In the genomic region with DNA sequence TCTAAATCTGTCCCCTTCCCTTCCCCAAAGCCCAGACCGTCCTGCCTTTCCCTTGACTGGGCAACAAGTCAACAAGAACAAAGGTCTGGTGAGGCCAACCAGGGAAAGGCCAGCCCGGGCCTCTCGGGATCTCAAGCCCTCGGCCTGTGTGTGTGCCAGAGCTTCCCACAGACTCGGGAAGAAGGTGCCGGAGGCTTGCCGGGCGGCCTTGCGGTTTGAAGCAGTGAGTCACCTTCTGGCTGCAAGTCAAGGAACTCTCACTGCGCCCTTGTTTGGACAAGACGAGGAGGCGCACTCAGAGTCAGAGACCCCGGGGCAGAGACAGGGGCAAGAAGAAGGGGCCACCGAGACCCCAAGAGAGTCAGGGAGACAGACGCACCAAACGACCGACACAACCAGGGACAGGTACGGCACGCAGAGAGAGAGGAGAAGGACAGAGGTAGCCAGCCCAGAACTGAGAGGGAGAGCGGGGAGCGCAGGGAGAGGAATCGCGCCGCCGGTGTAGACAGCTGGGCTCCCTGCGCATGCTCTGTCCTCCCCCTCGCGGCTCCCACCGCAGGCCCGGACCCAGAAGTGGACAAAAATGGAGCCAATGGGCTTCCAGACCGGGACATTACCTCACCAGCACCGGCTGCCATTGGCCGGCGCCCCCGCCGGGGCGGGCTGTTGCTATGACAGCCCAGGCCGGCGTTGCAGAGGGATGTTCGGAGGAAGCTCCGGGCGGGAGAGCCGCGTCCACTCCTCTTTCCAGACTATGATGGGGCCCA, we compare ENCODE assay signal across 1 cellular context.
TF ChIP-seq lines count a peak whose summit lies in the region.

No MANE protein-coding gene starts in this region.

TF ChIP-seq in HEK293, 187 proteins besides CTCF, POLR2A, EP300 and RAD21 (continued from another document and continues in another):
- TF ChIP-seq, protein P1, sequence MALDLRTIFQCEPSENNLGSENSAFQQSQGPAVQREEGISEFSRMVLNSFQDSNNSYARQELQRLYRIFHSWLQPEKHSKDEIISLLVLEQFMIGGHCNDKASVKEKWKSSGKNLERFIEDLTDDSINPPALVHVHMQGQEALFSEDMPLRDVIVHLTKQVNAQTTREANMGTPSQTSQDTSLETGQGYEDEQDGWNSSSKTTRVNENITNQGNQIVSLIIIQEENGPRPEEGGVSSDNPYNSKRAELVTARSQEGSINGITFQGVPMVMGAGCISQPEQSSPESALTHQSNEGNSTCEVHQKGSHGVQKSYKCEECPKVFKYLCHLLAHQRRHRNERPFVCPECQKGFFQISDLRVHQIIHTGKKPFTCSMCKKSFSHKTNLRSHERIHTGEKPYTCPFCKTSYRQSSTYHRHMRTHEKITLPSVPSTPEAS (tag by site-specific recombination; IDR thresholded peaks at IDR 0.05), result peak; percentile 61
- TF ChIP-seq ZSCAN30 (tag by site-specific recombination; IDR thresholded peaks at IDR 0.05), result no peak; the same call in none of the 2 replicates
- TF ChIP-seq ZNF558 (tag by site-specific recombination; IDR thresholded peaks at IDR 0.05), result no peak; the same call in 1 of the 2 replicates
- no peak for TF ChIP-seq ZNF433 (tag by site-specific recombination; IDR thresholded peaks at IDR 0.05; ENCODE audit: low read depth)
- TF ChIP-seq ZNF837 (tag by site-specific recombination; IDR thresholded peaks at IDR 0.05), result no peak
- no peak for TF ChIP-seq YY2 (tag by site-specific recombination; IDR thresholded peaks at IDR 0.05)
- TF ChIP-seq, protein P2, sequence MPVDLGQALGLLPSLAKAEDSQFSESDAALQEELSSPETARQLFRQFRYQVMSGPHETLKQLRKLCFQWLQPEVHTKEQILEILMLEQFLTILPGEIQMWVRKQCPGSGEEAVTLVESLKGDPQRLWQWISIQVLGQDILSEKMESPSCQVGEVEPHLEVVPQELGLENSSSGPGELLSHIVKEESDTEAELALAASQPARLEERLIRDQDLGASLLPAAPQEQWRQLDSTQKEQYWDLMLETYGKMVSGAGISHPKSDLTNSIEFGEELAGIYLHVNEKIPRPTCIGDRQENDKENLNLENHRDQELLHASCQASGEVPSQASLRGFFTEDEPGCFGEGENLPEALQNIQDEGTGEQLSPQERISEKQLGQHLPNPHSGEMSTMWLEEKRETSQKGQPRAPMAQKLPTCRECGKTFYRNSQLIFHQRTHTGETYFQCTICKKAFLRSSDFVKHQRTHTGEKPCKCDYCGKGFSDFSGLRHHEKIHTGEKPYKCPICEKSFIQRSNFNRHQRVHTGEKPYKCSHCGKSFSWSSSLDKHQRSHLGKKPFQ (tag by site-specific recombination; IDR thresholded peaks at IDR 0.05), result peak; percentile 86
- TF ChIP-seq OSR2 (tag by site-specific recombination; IDR thresholded peaks at IDR 0.05), result peak; percentile 19; the same call in 1 of the 2 replicates
- TF ChIP-seq ZNF140 (tag by site-specific recombination; IDR thresholded peaks at IDR 0.05), result no peak
- TF ChIP-seq YY1 (tag by site-specific recombination; IDR thresholded peaks at IDR 0.05), result no peak
- 0 out of 2 replicates have a peak, but pooled peaks have one; percentile 25 for TF ChIP-seq ZSCAN23 (tag by site-specific recombination; IDR thresholded peaks at IDR 0.05)
- no peak for TF ChIP-seq ZNF791 (tag by site-specific recombination; IDR thresholded peaks at IDR 0.05)
- no peak for TF ChIP-seq ZNF571 (tag by site-specific recombination; IDR thresholded peaks at IDR 0.05)
- no peak for TF ChIP-seq KLF9 (tag by site-specific recombination; IDR thresholded peaks at IDR 0.05; ENCODE audit: low read depth)
- no peak for TF ChIP-seq ZNF121 (tag by site-specific recombination; IDR thresholded peaks at IDR 0.05)
- TF ChIP-seq ZNF704 (tag by site-specific recombination; IDR thresholded peaks at IDR 0.05), result no peak
- no peak for TF ChIP-seq GLI4 (tag by site-specific recombination; IDR thresholded peaks at IDR 0.05)
- TF ChIP-seq, protein P3, sequence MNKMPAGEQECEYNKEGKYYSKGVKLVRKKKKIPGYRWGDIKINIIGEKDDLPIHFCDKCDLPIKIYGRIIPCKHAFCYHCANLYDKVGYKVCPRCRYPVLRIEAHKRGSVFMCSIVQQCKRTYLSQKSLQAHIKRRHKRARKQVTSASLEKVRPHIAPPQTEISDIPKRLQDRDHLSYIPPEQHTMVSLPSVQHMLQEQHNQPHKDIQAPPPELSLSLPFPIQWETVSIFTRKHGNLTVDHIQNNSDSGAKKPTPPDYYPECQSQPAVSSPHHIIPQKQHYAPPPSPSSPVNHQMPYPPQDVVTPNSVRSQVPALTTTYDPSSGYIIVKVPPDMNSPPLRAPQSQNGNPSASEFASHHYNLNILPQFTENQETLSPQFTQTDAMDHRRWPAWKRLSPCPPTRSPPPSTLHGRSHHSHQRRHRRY (tag by site-specific recombination; IDR thresholded peaks at IDR 0.05), result no peak
- no peak for TF ChIP-seq ZNF785 (tag by site-specific recombination; IDR thresholded peaks at IDR 0.05)
- no peak for TF ChIP-seq ZNF211 (tag by site-specific recombination; IDR thresholded peaks at IDR 0.05; ENCODE audit: low read depth)
- TF ChIP-seq ZNF510 (tag by site-specific recombination; IDR thresholded peaks at IDR 0.05; ENCODE audit: insufficient replicate concordance), result no peak
- TF ChIP-seq ZNF48 (tag by site-specific recombination; IDR thresholded peaks at IDR 0.05), result no peak
- TF ChIP-seq, protein P4, sequence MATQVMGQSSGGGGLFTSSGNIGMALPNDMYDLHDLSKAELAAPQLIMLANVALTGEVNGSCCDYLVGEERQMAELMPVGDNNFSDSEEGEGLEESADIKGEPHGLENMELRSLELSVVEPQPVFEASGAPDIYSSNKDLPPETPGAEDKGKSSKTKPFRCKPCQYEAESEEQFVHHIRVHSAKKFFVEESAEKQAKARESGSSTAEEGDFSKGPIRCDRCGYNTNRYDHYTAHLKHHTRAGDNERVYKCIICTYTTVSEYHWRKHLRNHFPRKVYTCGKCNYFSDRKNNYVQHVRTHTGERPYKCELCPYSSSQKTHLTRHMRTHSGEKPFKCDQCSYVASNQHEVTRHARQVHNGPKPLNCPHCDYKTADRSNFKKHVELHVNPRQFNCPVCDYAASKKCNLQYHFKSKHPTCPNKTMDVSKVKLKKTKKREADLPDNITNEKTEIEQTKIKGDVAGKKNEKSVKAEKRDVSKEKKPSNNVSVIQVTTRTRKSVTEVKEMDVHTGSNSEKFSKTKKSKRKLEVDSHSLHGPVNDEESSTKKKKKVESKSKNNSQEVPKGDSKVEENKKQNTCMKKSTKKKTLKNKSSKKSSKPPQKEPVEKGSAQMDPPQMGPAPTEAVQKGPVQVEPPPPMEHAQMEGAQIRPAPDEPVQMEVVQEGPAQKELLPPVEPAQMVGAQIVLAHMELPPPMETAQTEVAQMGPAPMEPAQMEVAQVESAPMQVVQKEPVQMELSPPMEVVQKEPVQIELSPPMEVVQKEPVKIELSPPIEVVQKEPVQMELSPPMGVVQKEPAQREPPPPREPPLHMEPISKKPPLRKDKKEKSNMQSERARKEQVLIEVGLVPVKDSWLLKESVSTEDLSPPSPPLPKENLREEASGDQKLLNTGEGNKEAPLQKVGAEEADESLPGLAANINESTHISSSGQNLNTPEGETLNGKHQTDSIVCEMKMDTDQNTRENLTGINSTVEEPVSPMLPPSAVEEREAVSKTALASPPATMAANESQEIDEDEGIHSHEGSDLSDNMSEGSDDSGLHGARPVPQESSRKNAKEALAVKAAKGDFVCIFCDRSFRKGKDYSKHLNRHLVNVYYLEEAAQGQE (tag by site-specific recombination; IDR thresholded peaks at IDR 0.05), result no peak
- TF ChIP-seq ZNF155 (tag by site-specific recombination; IDR thresholded peaks at IDR 0.05), result no peak
- TF ChIP-seq, protein P5, sequence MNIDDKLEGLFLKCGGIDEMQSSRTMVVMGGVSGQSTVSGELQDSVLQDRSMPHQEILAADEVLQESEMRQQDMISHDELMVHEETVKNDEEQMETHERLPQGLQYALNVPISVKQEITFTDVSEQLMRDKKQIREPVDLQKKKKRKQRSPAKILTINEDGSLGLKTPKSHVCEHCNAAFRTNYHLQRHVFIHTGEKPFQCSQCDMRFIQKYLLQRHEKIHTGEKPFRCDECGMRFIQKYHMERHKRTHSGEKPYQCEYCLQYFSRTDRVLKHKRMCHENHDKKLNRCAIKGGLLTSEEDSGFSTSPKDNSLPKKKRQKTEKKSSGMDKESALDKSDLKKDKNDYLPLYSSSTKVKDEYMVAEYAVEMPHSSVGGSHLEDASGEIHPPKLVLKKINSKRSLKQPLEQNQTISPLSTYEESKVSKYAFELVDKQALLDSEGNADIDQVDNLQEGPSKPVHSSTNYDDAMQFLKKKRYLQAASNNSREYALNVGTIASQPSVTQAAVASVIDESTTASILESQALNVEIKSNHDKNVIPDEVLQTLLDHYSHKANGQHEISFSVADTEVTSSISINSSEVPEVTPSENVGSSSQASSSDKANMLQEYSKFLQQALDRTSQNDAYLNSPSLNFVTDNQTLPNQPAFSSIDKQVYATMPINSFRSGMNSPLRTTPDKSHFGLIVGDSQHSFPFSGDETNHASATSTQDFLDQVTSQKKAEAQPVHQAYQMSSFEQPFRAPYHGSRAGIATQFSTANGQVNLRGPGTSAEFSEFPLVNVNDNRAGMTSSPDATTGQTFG (tag by site-specific recombination; IDR thresholded peaks at IDR 0.05; ENCODE audit: borderline replicate concordance), result no peak
- TF ChIP-seq ZNF19 (tag by site-specific recombination; IDR thresholded peaks at IDR 0.05; ENCODE audit: low read depth), result no peak
- peak; percentile 95 for TF ChIP-seq ZBTB10 (tag by site-specific recombination; IDR thresholded peaks at IDR 0.05)
- peak; percentile 86 for TF ChIP-seq BCL11A (tag by site-specific recombination; IDR thresholded peaks at IDR 0.05; ENCODE audit: low read depth)
- TF ChIP-seq ZNF23 (tag by site-specific recombination; IDR thresholded peaks at IDR 0.05; ENCODE audit: borderline replicate concordance), result no peak; the same call in 1 of the 2 replicates
- TF ChIP-seq MEIS1 (CRISPR knock-in tag; IDR thresholded peaks at IDR 0.05; ENCODE audit: borderline replicate concordance), result no peak
- TF ChIP-seq ZNF792 (tag by site-specific recombination; IDR thresholded peaks at IDR 0.05), result peak; percentile 85; the same call in 1 of the 2 replicates
- peak; percentile 85 for TF ChIP-seq INSM2 (tag by site-specific recombination; IDR thresholded peaks at IDR 0.05)
- no peak for TF ChIP-seq ZNF114 (tag by site-specific recombination; IDR thresholded peaks at IDR 0.05)
- no peak; the same call in 1 of the 2 replicates for TF ChIP-seq GLI2 (tag by site-specific recombination; IDR thresholded peaks at IDR 0.05; ENCODE audit: borderline replicate concordance, low read depth)
- TF ChIP-seq RBAK (tag by site-specific recombination; IDR thresholded peaks at IDR 0.05), result no peak
- TF ChIP-seq, protein P6, sequence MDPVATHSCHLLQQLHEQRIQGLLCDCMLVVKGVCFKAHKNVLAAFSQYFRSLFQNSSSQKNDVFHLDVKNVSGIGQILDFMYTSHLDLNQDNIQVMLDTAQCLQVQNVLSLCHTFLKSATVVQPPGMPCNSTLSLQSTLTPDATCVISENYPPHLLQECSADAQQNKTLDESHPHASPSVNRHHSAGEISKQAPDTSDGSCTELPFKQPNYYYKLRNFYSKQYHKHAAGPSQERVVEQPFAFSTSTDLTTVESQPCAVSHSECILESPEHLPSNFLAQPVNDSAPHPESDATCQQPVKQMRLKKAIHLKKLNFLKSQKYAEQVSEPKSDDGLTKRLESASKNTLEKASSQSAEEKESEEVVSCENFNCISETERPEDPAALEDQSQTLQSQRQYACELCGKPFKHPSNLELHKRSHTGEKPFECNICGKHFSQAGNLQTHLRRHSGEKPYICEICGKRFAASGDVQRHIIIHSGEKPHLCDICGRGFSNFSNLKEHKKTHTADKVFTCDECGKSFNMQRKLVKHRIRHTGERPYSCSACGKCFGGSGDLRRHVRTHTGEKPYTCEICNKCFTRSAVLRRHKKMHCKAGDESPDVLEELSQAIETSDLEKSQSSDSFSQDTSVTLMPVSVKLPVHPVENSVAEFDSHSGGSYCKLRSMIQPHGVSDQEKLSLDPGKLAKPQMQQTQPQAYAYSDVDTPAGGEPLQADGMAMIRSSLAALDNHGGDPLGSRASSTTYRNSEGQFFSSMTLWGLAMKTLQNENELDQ (tag by site-specific recombination; IDR thresholded peaks at IDR 0.05; ENCODE audit: low read depth), result no peak
- TF ChIP-seq ZNF548 (tag by site-specific recombination; IDR thresholded peaks at IDR 0.05), result no peak
- no peak for TF ChIP-seq ZNF473 (tag by site-specific recombination; IDR thresholded peaks at IDR 0.05)
- no peak for TF ChIP-seq ZNF530 (tag by site-specific recombination; IDR thresholded peaks at IDR 0.05; ENCODE audit: low read depth)
- no peak for TF ChIP-seq HOXA7 (CRISPR knock-in tag; IDR thresholded peaks at IDR 0.05; ENCODE audit: borderline replicate concordance)
- TF ChIP-seq ZEB2 (tag by site-specific recombination; IDR thresholded peaks at IDR 0.05), result peak; percentile 99
